Comparison of ENCODE assay signal across 12 cellular contexts in the genomic region with DNA sequence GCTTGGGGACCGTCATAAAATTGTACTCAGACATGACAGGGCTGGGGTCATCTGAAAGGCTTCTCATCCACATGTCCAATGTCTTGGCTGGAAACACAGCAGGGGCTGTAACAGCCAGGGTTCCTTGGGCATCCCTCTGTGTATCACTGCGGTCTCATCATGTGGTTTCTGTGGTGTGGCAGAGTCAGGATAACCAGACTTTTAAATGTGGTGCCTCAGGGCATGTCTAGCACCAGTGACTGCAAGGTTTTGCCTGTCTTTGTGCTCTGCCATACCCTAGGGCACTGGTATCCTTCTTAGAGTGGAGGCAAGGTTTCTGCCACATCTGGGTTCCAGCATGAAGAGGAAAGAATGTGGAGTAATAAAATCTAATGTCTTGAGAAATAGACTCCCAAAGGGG.
DNase-seq lines count a peak whose midpoint lies in the region; ATAC-seq and TF ChIP-seq lines count a peak whose summit lies in the region.
"Had no signal": no experiment of that assay in that cellular context is flagged by ENCODE, and none has a peak within 500 bp of the region (broad histone marks: within the 10 kb centered on the region; RNA-seq: fewer than 3 reads in every experiment).

No MANE protein-coding gene starts in this region.

- no peaks in the 10 kb centered on the region for H3K9me3 ChIP-seq in BLaER1

- no peak overlapping the region for H3K27ac Mint-ChIP-seq in activated T-helper 17 cell treated with anti-CD3 and anti-CD28 coated beads, Interleukin-2, amount 50 U/mL, for 72 hours
- H3K27ac Mint-ChIP-seq: CD4-positive, alpha-beta memory T cell; immature natural killer cell had no signal

- H3K36me3 ChIP-seq in BLaER1: no peaks in the 10 kb centered on the region
- H3K36me3 ChIP-seq in KMS-11 (ENCODE audit: insufficient read depth): no peaks in the 10 kb centered on the region

- H3K9me3 Mint-ChIP-seq in activated T-helper 17 cell treated with anti-CD3 and anti-CD28 coated beads, Interleukin-2, amount 50 U/mL, for 72 hours: no peaks in the 10 kb centered on the region
- H3K9me3 Mint-ChIP-seq: CD4-positive, alpha-beta memory T cell; immature natural killer cell had no signal

- no peak overlapping the region for H3K4me3 ChIP-seq in BLaER1
- no peak overlapping the region for H3K4me3 ChIP-seq in KMS-11 (IDR thresholded peaks at IDR 0.05; ENCODE audit: insufficient read depth, low read depth, low read length)

- no peak overlapping the region for H3K4me3 Mint-ChIP-seq in activated T-helper 17 cell treated with anti-CD3 and anti-CD28 coated beads, Interleukin-2, amount 50 U/mL, for 72 hours
- H3K4me3 Mint-ChIP-seq: CD4-positive, alpha-beta memory T cell; immature natural killer cell had no signal

- no peaks in the 10 kb centered on the region for H3K36me3 Mint-ChIP-seq in activated T-helper 17 cell treated with anti-CD3 and anti-CD28 coated beads, Interleukin-2, amount 50 U/mL, for 72 hours (ENCODE audit: low read depth)
- H3K36me3 Mint-ChIP-seq: CD4-positive, alpha-beta memory T cell; immature natural killer cell had no signal

- peak; percentile 36 for ATAC-seq in activated T-helper 17 cell treated with anti-CD3 and anti-CD28 coated beads, Interleukin-2, amount 50 U/mL, for 72 hours (replicated peaks)
- no peak for ATAC-seq in GM21528 (IDR thresholded peaks at IDR 0.05; ENCODE audit: low FRiP score, unreplicated experiment)
- ATAC-seq: activated CD4-positive, CD25-positive, alpha-beta regulatory T cell treated with anti-CD3 and anti-CD28 coated beads, Interleukin-2, amount 50 U/mL, for 24 hours had no signal

- H3K4me1 ChIP-seq in BLaER1: peaks cover 47% of the 10 kb centered on the region
- H3K4me1 ChIP-seq in KMS-11 (ENCODE audit: low read depth, poor library complexity, severe bottlenecking): peaks cover 52% of the 10 kb centered on the region

- no peak overlapping the region for H3K27ac ChIP-seq in BLaER1
- peak overlapping the region; percentile 25; the same call in 1 of the 2 replicates for H3K27ac ChIP-seq in KMS-11

- peak overlapping the region; percentile 58 for H3K4me2 ChIP-seq in BLaER1
- peak overlapping the region; percentile 36; the same call in 1 of the 2 replicates for H3K4me2 ChIP-seq in KMS-11

- peaks cover 3% of the 10 kb centered on the region for H3K27me3 Mint-ChIP-seq in activated T-helper 17 cell treated with anti-CD3 and anti-CD28 coated beads, Interleukin-2, amount 50 U/mL, for 72 hours

- no peaks in the 10 kb centered on the region for H3K79me2 ChIP-seq in KMS-11 (ENCODE audit: insufficient read depth, low read depth)

- H3K4me1 Mint-ChIP-seq in activated T-helper 17 cell treated with anti-CD3 and anti-CD28 coated beads, Interleukin-2, amount 50 U/mL, for 72 hours: peaks cover 7% of the 10 kb centered on the region
- H3K4me1 Mint-ChIP-seq: immature natural killer cell had no signal

- peaks cover 54% of the 10 kb centered on the region for H4K20me1 ChIP-seq in BLaER1
- no peaks in the 10 kb centered on the region for H4K20me1 ChIP-seq in KMS-11 (ENCODE audit: insufficient read depth)

- 0 out of 2 replicates have a peak overlapping the region, but pooled peaks have one; percentile 14 for H2AFZ ChIP-seq in KMS-11 (ENCODE audit: low read depth)

- DNase-seq in myocyte (ENCODE audit: low read depth) (peak; percentile 42), GDM1 (lab: John Stamatoyannopoulos, UW) (no peak)
- DNase-seq in effector CD4-positive, alpha-beta T cell: no peak
- no peak for DNase-seq in activated CD8-positive, alpha-beta memory T cell treated with anti-CD3 and anti-CD28 coated beads for 24 hours
- DNase-seq: CD4-positive, alpha-beta memory T cell; immature natural killer cell; stimulated activated naive CD4-positive, alpha-beta T cell had no signal

- H3K27me3 ChIP-seq in BLaER1: peaks cover 9% of the 10 kb centered on the region
- H3K27me3 ChIP-seq in KMS-11 (ENCODE audit: insufficient read depth, low read depth): no peaks in the 10 kb centered on the region

- no peak for TF ChIP-seq CTCF in KMS-11 (conservative IDR thresholded peaks at IDR 0.05; ENCODE audit: low read depth, low read length)

- H3K9ac ChIP-seq in BLaER1 (no peak overlapping the region), KMS-11 (no peak overlapping the region; the same call in 1 of the 2 replicates)
